ENCODE assay signal across 2 cellular contexts in the genomic region with DNA sequence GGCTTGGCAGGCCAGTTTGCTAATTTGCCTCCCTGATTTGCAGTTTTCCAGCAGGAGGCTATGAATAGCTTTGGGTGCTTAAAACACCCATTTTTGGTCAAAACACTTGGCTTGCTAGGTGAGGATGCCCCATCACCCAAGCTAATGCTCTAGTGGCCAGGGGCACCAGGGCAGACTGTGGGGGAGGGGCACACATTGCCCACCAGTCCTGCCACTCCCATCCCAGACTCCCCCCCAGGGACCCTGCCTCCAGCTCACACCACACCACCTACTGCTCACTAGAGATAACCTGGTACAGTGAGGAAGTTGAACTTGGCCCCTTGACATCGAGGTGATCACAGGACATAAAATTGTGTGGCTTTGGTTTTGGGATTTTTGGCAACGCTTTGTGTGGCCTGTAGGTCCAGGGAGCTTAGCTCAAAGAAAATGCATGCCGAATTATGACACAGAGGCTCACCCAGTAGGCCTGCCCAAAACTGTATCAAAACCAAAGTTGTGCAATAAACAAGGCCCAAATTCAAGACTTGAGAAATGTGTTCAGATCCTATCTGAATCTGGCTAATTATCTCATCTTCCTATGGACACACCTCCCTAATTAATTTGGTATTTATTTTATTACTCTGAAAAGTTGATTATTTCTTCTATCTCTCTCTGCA.
TF ChIP-seq lines count a peak whose summit lies in the region.

No MANE protein-coding gene starts in this region.

TF ChIP-seq in GM23338, 12 proteins besides CTCF, POLR2A, EP300 and RAD21 (continues in another document):
- TF ChIP-seq, protein P1, sequence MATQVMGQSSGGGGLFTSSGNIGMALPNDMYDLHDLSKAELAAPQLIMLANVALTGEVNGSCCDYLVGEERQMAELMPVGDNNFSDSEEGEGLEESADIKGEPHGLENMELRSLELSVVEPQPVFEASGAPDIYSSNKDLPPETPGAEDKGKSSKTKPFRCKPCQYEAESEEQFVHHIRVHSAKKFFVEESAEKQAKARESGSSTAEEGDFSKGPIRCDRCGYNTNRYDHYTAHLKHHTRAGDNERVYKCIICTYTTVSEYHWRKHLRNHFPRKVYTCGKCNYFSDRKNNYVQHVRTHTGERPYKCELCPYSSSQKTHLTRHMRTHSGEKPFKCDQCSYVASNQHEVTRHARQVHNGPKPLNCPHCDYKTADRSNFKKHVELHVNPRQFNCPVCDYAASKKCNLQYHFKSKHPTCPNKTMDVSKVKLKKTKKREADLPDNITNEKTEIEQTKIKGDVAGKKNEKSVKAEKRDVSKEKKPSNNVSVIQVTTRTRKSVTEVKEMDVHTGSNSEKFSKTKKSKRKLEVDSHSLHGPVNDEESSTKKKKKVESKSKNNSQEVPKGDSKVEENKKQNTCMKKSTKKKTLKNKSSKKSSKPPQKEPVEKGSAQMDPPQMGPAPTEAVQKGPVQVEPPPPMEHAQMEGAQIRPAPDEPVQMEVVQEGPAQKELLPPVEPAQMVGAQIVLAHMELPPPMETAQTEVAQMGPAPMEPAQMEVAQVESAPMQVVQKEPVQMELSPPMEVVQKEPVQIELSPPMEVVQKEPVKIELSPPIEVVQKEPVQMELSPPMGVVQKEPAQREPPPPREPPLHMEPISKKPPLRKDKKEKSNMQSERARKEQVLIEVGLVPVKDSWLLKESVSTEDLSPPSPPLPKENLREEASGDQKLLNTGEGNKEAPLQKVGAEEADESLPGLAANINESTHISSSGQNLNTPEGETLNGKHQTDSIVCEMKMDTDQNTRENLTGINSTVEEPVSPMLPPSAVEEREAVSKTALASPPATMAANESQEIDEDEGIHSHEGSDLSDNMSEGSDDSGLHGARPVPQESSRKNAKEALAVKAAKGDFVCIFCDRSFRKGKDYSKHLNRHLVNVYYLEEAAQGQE (IDR thresholded peaks at IDR 0.05; ENCODE audit: unreplicated experiment) = no peak
- TF ChIP-seq EZH2 (IDR thresholded peaks at IDR 0.05; ENCODE audit: low read depth, unreplicated experiment) (no peak), ZNF331 (CRISPR knock-in tag; IDR thresholded peaks at IDR 0.05; ENCODE audit: low read depth) (no peak), NANOG (IDR thresholded peaks at IDR 0.05; ENCODE audit: borderline replicate concordance) (no peak), JUNB (IDR thresholded peaks at IDR 0.05; ENCODE audit: unreplicated experiment) (no peak), STAT1 (IDR thresholded peaks at IDR 0.05; ENCODE audit: unreplicated experiment) (no peak), CREB1 (CRISPR knock-in tag; IDR thresholded peaks at IDR 0.05; ENCODE audit: low read depth) (no peak), ZNF114 (CRISPR knock-in tag; IDR thresholded peaks at IDR 0.05) (no peak), EZH2phosphoT487 (IDR thresholded peaks at IDR 0.05; ENCODE audit: unreplicated experiment) (no peak)
- TF ChIP-seq, protein P2, sequence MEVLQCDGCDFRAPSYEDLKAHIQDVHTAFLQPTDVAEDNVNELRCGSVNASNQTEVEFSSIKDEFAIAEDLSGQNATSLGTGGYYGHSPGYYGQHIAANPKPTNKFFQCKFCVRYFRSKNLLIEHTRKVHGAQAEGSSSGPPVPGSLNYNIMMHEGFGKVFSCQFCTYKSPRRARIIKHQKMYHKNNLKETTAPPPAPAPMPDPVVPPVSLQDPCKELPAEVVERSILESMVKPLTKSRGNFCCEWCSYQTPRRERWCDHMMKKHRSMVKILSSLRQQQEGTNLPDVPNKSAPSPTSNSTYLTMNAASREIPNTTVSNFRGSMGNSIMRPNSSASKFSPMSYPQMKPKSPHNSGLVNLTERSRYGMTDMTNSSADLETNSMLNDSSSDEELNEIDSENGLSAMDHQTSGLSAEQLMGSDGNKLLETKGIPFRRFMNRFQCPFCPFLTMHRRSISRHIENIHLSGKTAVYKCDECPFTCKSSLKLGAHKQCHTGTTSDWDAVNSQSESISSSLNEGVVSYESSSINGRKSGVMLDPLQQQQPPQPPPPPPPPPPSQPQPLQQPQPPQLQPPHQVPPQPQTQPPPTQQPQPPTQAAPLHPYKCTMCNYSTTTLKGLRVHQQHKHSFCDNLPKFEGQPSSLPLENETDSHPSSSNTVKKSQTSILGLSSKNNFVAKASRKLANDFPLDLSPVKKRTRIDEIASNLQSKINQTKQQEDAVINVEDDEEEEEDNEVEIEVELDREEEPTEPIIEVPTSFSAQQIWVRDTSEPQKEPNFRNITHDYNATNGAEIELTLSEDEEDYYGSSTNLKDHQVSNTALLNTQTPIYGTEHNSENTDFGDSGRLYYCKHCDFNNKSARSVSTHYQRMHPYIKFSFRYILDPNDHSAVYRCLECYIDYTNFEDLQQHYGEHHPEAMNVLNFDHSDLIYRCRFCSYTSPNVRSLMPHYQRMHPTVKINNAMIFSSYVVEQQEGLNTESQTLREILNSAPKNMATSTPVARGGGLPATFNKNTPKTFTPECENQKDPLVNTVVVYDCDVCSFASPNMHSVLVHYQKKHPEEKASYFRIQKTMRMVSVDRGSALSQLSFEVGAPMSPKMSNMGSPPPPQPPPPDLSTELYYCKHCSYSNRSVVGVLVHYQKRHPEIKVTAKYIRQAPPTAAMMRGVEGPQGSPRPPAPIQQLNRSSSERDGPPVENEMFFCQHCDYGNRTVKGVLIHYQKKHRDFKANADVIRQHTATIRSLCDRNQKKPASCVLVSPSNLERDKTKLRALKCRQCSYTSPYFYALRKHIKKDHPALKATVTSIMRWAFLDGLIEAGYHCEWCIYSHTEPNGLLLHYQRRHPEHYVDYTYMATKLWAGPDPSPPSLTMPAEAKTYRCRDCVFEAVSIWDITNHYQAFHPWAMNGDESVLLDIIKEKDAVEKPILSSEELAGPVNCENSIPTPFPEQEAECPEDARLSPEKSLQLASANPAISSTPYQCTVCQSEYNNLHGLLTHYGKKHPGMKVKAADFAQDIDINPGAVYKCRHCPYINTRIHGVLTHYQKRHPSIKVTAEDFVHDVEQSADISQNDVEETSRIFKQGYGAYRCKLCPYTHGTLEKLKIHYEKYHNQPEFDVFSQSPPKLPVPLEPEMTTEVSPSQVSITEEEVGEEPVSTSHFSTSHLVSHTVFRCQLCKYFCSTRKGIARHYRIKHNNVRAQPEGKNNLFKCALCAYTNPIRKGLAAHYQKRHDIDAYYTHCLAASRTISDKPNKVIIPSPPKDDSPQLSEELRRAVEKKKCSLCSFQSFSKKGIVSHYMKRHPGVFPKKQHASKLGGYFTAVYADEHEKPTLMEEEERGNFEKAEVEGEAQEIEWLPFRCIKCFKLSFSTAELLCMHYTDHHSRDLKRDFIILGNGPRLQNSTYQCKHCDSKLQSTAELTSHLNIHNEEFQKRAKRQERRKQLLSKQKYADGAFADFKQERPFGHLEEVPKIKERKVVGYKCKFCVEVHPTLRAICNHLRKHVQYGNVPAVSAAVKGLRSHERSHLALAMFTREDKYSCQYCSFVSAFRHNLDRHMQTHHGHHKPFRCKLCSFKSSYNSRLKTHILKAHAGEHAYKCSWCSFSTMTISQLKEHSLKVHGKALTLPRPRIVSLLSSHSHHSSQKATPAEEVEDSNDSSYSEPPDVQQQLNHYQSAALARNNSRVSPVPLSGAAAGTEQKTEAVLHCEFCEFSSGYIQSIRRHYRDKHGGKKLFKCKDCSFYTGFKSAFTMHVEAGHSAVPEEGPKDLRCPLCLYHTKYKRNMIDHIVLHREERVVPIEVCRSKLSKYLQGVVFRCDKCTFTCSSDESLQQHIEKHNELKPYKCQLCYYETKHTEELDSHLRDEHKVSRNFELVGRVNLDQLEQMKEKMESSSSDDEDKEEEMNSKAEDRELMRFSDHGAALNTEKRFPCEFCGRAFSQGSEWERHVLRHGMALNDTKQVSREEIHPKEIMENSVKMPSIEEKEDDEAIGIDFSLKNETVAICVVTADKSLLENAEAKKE (CRISPR knock-in tag; IDR thresholded peaks at IDR 0.05) = no peak

TF ChIP-seq in endothelial cell of umbilical vein, 7 proteins besides CTCF, POLR2A, EP300 and RAD21:
- no peak for TF ChIP-seq EZH2 (IDR thresholded peaks at IDR 0.05; ENCODE audit: borderline replicate concordance, low read depth, low read length, severe bottlenecking)
- TF ChIP-seq MAX (IDR thresholded peaks at IDR 0.05; ENCODE audit: insufficient read depth, insufficient read length) = no peak
- TF ChIP-seq GATA2 (IDR thresholded peaks at IDR 0.05; ENCODE audit: insufficient read depth, insufficient read length, low read depth, low read length) = no peak
- no peak for TF ChIP-seq POLR2AphosphoS5 (IDR thresholded peaks at IDR 0.05; ENCODE audit: insufficient read depth, low read depth, low read length)
- no peak for TF ChIP-seq MYC (IDR thresholded peaks at IDR 0.05; ENCODE audit: low read depth, low read length)
- no peak for TF ChIP-seq FOS (IDR thresholded peaks at IDR 0.05; ENCODE audit: borderline replicate concordance, insufficient read depth, low read length)
- no peak for TF ChIP-seq JUN (IDR thresholded peaks at IDR 0.05; ENCODE audit: borderline replicate concordance, insufficient read depth, insufficient read length, low read depth)
TF ChIP-seq in endothelial cell of umbilical vein: peak in this region for 0.
